ENCODE assay signal across 2 cellular contexts in genomic region chr20:57409672-57410397, GRCh38.
TF ChIP-seq lines count a peak whose summit lies in the region.

No MANE protein-coding gene starts in this region.

TF ChIP-seq in K562, 482 proteins besides CTCF, POLR2A, EP300 and RAD21 (continues in another document):
- TF ChIP-seq EHMT2 (IDR thresholded peaks at IDR 0.05) (no peak), MTA2 (IDR thresholded peaks at IDR 0.05; ENCODE audit: low read depth) (peak; percentile 96), C11orf30 (IDR thresholded peaks at IDR 0.05; ENCODE audit: low read depth) (peak; percentile 59), ZKSCAN8 (CRISPR knock-in tag; IDR thresholded peaks at IDR 0.05) (peak; percentile 51; the same call in 1 of the 2 replicates), TBP (optimal IDR thresholded peaks at IDR 0.05; ENCODE audit: low read depth, low read length) (peak; percentile 29), ZNF584 (CRISPR knock-in tag; IDR thresholded peaks at IDR 0.05; ENCODE audit: low read depth) (peak; percentile 80; the same call in 1 of the 2 replicates), RBBP5 (IDR thresholded peaks at IDR 0.05; ENCODE audit: borderline replicate concordance, insufficient read depth, low read length, poor library complexity, severe bottlenecking) (peak; percentile 65), NONO (IDR thresholded peaks at IDR 0.05; ENCODE audit: low read depth in 2 of 2, low read length in 1 of 2) (peak in 1 of 2 experiments; percentile 74; a peak in 2 of 4 replicates), GABPB1 (CRISPR knock-in tag; IDR thresholded peaks at IDR 0.05) (peak; percentile 47; the same call in 1 of the 2 replicates), VEZF1 (CRISPR knock-in tag; IDR thresholded peaks at IDR 0.05) (peak; percentile 100), NFATC3 (IDR thresholded peaks at IDR 0.05) (0 out of 2 replicates have a peak, but pooled peaks have one; percentile 51), ZFP36 (IDR thresholded peaks at IDR 0.05; ENCODE audit: low read depth, low read length, partially characterized antibody) (peak; percentile 100), STAT5A (IDR thresholded peaks at IDR 0.05; ENCODE audit: borderline replicate concordance, low read length) (peak; percentile 81), CXXC5 (CRISPR knock-in tag; IDR thresholded peaks at IDR 0.05) (peak; percentile 80), ZBTB17 (CRISPR knock-in tag; IDR thresholded peaks at IDR 0.05) (peak; percentile 54; the same call in 1 of the 2 replicates), EZH2 (IDR thresholded peaks at IDR 0.05; ENCODE audit: borderline replicate concordance, low read depth, low read length) (no peak), KLF16 (IDR thresholded peaks at IDR 0.05) (peak; percentile 93), ZBTB11 (CRISPR knock-in tag; IDR thresholded peaks at IDR 0.05) (0 out of 6 replicates have a peak, but pooled peaks of 1 of the 3 experiments have one; percentile 45), GTF2A2 (tag; IDR thresholded peaks at IDR 0.05) (no peak), ZBTB34 (CRISPR knock-in tag; IDR thresholded peaks at IDR 0.05) (no peak)
- TF ChIP-seq, protein P1, sequence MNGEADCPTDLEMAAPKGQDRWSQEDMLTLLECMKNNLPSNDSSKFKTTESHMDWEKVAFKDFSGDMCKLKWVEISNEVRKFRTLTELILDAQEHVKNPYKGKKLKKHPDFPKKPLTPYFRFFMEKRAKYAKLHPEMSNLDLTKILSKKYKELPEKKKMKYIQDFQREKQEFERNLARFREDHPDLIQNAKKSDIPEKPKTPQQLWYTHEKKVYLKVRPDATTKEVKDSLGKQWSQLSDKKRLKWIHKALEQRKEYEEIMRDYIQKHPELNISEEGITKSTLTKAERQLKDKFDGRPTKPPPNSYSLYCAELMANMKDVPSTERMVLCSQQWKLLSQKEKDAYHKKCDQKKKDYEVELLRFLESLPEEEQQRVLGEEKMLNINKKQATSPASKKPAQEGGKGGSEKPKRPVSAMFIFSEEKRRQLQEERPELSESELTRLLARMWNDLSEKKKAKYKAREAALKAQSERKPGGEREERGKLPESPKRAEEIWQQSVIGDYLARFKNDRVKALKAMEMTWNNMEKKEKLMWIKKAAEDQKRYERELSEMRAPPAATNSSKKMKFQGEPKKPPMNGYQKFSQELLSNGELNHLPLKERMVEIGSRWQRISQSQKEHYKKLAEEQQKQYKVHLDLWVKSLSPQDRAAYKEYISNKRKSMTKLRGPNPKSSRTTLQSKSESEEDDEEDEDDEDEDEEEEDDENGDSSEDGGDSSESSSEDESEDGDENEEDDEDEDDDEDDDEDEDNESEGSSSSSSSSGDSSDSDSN (IDR thresholded peaks at IDR 0.05; ENCODE audit: borderline replicate concordance in 1 of 2, low read depth in 2 of 2, low read length in 2 of 2) = peak in 1 of 2 experiments; percentile 65; a peak in 1 of 4 replicates
- TF ChIP-seq, protein P2, sequence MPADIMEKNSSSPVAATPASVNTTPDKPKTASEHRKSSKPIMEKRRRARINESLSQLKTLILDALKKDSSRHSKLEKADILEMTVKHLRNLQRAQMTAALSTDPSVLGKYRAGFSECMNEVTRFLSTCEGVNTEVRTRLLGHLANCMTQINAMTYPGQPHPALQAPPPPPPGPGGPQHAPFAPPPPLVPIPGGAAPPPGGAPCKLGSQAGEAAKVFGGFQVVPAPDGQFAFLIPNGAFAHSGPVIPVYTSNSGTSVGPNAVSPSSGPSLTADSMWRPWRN (IDR thresholded peaks at IDR 0.05; ENCODE audit: low read depth) = peak; percentile 79

TF ChIP-seq in HepG2, 621 proteins besides CTCF, POLR2A, EP300 and RAD21:
- TF ChIP-seq AGO2 (optimal IDR thresholded peaks at IDR 0.05; ENCODE audit: low read depth, low read length) (peak; percentile 14), SOX13 (IDR thresholded peaks at IDR 0.05) (no peak), SOX13 (CRISPR knock-in tag; conservative IDR thresholded peaks at IDR 0.05 in 1 of 2, IDR thresholded peaks at IDR 0.05 in 1 of 2) (no peak), SUZ12 (IDR thresholded peaks at IDR 0.05; ENCODE audit: low read depth, low read length) (no peak), MYPOP (CRISPR knock-in tag; IDR thresholded peaks at IDR 0.05) (no peak), ELF1 (CRISPR knock-in tag; IDR thresholded peaks at IDR 0.05) (no peak), IKZF5 (CRISPR knock-in tag; IDR thresholded peaks at IDR 0.05) (no peak), ARID3A (IDR thresholded peaks at IDR 0.05; ENCODE audit: low read depth, low read length) (no peak), ETS1 (CRISPR knock-in tag; IDR thresholded peaks at IDR 0.05) (no peak), TP53 (CRISPR knock-in tag; conservative IDR thresholded peaks at IDR 0.05) (no peak), DRAP1 (CRISPR knock-in tag; IDR thresholded peaks at IDR 0.05) (no peak), ZNF777 (CRISPR knock-in tag; IDR thresholded peaks at IDR 0.05) (no peak), ZNF720 (CRISPR knock-in tag; IDR thresholded peaks at IDR 0.05) (no peak), POLR2G (IDR thresholded peaks at IDR 0.05; ENCODE audit: low read depth, low read length) (peak; percentile 24; the same call in 1 of the 2 replicates), THAP8 (CRISPR knock-in tag; IDR thresholded peaks at IDR 0.05; ENCODE audit: borderline replicate concordance) (0 out of 2 replicates have a peak, but pooled peaks have one; percentile 45), ZC3H13 (CRISPR knock-in tag; IDR thresholded peaks at IDR 0.05) (peak; percentile 21; the same call in 1 of the 2 replicates), POLR2AphosphoS5 (IDR thresholded peaks at IDR 0.05; ENCODE audit: low read depth, low read length) (peak; percentile 20; the same call in 1 of the 2 replicates)
- TF ChIP-seq, protein P3, sequence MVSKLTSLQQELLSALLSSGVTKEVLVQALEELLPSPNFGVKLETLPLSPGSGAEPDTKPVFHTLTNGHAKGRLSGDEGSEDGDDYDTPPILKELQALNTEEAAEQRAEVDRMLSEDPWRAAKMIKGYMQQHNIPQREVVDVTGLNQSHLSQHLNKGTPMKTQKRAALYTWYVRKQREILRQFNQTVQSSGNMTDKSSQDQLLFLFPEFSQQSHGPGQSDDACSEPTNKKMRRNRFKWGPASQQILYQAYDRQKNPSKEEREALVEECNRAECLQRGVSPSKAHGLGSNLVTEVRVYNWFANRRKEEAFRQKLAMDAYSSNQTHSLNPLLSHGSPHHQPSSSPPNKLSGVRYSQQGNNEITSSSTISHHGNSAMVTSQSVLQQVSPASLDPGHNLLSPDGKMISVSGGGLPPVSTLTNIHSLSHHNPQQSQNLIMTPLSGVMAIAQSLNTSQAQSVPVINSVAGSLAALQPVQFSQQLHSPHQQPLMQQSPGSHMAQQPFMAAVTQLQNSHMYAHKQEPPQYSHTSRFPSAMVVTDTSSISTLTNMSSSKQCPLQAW (CRISPR knock-in tag; IDR thresholded peaks at IDR 0.05) = 0 out of 2 replicates have a peak, but pooled peaks have one; percentile 15
